ENCODE assay signal across 1 cellular context in genomic region chr21:14078746-14079375, GRCh38.
TF ChIP-seq lines count a peak whose summit lies in the region.

No MANE protein-coding gene starts in this region.

TF ChIP-seq in GM23338, 12 proteins besides CTCF, POLR2A, EP300 and RAD21:
- TF ChIP-seq ZNF462 (CRISPR knock-in tag; IDR thresholded peaks at IDR 0.05) = no peak
- no peak for TF ChIP-seq NANOG (IDR thresholded peaks at IDR 0.05; ENCODE audit: borderline replicate concordance)
TF ChIP-seq in GM23338: peak in this region for 0.
